ENCODE assay signal across 1 cellular context in genomic region chr10:102602272-102603045, GRCh38.
TF ChIP-seq lines count a peak whose summit lies in the region.

No MANE protein-coding gene starts in this region.

TF ChIP-seq in SK-N-SH, 30 proteins besides CTCF, POLR2A, EP300 and RAD21 (continued from another document):
- TF ChIP-seq ZBTB33 (IDR thresholded peaks at IDR 0.05; ENCODE audit: borderline replicate concordance, low read depth), result no peak
- no peak for TF ChIP-seq NFIC (IDR thresholded peaks at IDR 0.05; ENCODE audit: borderline replicate concordance)
